ENCODE assay signal across 1 cellular context in the genomic region with DNA sequence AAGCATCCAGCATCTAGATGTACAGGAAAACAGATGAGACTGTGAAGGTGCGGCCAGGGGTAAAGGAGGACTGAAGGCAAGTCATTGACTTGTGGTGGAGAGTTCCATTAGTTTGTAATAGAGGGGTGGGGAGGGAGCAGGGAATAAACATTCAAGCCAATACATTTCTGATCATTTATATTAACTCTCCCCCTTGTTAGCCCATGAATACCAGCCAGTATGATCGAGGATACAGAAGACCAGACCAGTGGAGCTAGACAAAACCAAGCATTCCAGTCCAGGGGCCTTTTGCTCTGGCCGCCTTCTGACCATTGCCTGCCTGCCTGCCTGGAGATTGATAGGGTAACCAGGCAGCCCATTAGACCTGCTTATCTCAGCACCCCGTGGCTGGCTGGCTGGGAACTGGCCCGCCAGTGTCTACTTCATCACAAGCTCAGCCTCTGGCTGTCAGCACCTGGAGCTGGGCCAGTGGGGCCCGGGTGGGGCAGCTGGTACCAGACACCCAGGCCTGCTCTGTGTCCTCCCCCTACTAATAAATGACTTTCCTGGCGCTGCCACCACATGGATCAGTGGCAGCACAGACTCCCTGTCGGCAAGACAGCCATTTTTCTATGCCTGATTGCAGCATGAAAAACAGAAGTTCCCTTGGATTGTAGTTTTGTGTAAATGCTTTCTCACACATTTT.
TF ChIP-seq lines count a peak whose summit lies in the region.

No MANE protein-coding gene starts in this region.

TF ChIP-seq in HepG2, 621 proteins besides CTCF, POLR2A, EP300 and RAD21 (continued from another document):
- TF ChIP-seq, protein P1, sequence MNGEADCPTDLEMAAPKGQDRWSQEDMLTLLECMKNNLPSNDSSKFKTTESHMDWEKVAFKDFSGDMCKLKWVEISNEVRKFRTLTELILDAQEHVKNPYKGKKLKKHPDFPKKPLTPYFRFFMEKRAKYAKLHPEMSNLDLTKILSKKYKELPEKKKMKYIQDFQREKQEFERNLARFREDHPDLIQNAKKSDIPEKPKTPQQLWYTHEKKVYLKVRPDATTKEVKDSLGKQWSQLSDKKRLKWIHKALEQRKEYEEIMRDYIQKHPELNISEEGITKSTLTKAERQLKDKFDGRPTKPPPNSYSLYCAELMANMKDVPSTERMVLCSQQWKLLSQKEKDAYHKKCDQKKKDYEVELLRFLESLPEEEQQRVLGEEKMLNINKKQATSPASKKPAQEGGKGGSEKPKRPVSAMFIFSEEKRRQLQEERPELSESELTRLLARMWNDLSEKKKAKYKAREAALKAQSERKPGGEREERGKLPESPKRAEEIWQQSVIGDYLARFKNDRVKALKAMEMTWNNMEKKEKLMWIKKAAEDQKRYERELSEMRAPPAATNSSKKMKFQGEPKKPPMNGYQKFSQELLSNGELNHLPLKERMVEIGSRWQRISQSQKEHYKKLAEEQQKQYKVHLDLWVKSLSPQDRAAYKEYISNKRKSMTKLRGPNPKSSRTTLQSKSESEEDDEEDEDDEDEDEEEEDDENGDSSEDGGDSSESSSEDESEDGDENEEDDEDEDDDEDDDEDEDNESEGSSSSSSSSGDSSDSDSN (CRISPR knock-in tag; IDR thresholded peaks at IDR 0.05), result no peak
- TF ChIP-seq PCBP2 (optimal IDR thresholded peaks at IDR 0.05; ENCODE audit: low read depth, low read length, poor library complexity, severe bottlenecking) (no peak), FIP1L1 (IDR thresholded peaks at IDR 0.05; ENCODE audit: borderline replicate concordance, insufficient read depth, low read depth, low read length) (no peak), ZNF761 (CRISPR knock-in tag; conservative IDR thresholded peaks at IDR 0.05) (no peak), ZFP37 (CRISPR knock-in tag; IDR thresholded peaks at IDR 0.05; ENCODE audit: borderline replicate concordance) (no peak)
